Comparison of ENCODE assay signal across 31 cellular contexts in the genomic region with DNA sequence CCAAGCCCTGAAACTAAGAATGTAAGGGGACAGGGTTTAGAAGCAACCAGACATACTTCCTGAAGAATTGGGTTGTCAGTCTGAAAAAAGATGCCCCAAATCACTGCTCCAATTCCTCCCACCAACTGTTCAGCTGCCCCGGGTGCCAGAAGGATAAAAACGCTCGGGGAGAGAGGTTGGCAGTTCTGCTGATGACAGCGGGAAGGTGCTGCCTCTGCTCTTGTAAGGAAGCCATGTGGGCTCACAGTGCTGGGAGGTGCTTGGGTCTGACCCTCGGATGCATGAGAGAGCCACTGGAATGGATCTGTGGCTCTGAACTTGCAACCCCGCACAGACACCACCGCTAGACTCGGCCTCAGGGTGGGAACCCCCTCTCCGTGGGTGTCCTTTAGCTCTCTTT.
"Had no signal": no experiment of that assay in that cellular context is flagged by ENCODE, and none has a peak within 500 bp of the region (broad histone marks: within the 10 kb centered on the region; RNA-seq: fewer than 3 reads in every experiment).

No MANE protein-coding gene starts in this region.

- H3K27me3 ChIP-seq: brain microvascular endothelial cell, cardiac muscle cell, Peyer's patch, SJCRH30 had no signal

- H3K27ac ChIP-seq: brain microvascular endothelial cell, cardiac muscle cell, Peyer's patch, RWPE1, SJCRH30 had no signal

- H3K9me3 ChIP-seq: SJCRH30, SK-N-SH had no signal

- H3K9ac ChIP-seq: SK-N-SH had no signal

- H3K4me3 Mint-ChIP-seq: activated B cell treated with CpG ODN at 0.5 μM for 24 hours; activated CD4-positive, alpha-beta memory T cell treated with anti-CD3 and anti-CD28 coated beads for 36 hours; activated CD4-positive, alpha-beta T cell treated with anti-CD3 and anti-CD28 coated beads, Interleukin-2, amount 10 ng/mL, durations not matched to agents 24 days and 14 days; activated naive CD4-positive, alpha-beta T cell treated with anti-CD3 and anti-CD28 coated beads, Interleukin-2, amount 10 ng/mL, durations not matched to agents 7 days and 5 days; activated naive CD8-positive, alpha-beta T cell treated with anti-CD3 and anti-CD28 coated beads for 36 hours; activated T-cell treated with anti-CD3 and anti-CD28 coated beads, Interleukin-2, amount 50 U/mL, for 72 hours; T-helper 1 cell treated with Interleukin-12 subunit alpha and Interleukin-12 subunit beta and Interleukin-4 antibody, amounts not matched to agents 30 μg/mL and 1 μg/mL, for 36 hours had no signal

- H3K4me1 Mint-ChIP-seq: activated B cell treated with CpG ODN at 0.5 μM for 24 hours; activated CD4-positive, alpha-beta T cell treated with anti-CD3 and anti-CD28 coated beads, Interleukin-2, amount 10 ng/mL, durations not matched to agents 24 days and 14 days; activated naive CD4-positive, alpha-beta T cell treated with anti-CD3 and anti-CD28 coated beads, Interleukin-2, amount 10 ng/mL, durations not matched to agents 7 days and 5 days; activated naive CD8-positive, alpha-beta T cell treated with anti-CD3 and anti-CD28 coated beads for 36 hours had no signal

- DNase-seq: activated B cell treated with CpG ODN at 0.5 μM for 24 hours; activated CD4-positive, alpha-beta memory T cell treated with anti-CD3 and anti-CD28 coated beads for 36 hours; activated CD4-positive, alpha-beta T cell treated with anti-CD3 and anti-CD28 coated beads for 1 hour; activated CD4-positive, alpha-beta T cell treated with anti-CD3 and anti-CD28 coated beads, Interleukin-2, amount 10 ng/mL, durations not matched to agents 24 days and 14 days; activated gamma-delta T cell treated with Interleukin-2 at 50 U/mL for 16 hours; activated naive CD4-positive, alpha-beta T cell treated with anti-CD3 and anti-CD28 coated beads, Interleukin-2, amount 10 ng/mL, durations not matched to agents 7 days and 5 days; activated naive CD8-positive, alpha-beta T cell treated with anti-CD3 and anti-CD28 coated beads for 36 hours; activated T-cell treated with anti-CD3 and anti-CD28 coated beads for 4 hours; activated T-cell treated with anti-CD3 and anti-CD28 coated beads, Interleukin-2, amount 50 U/mL, for 72 hours; brain microvascular endothelial cell; Kasumi-1; KBM-7; NCI-H1048; NCI-H146; NCI-H187 treated with DMSO at 0.1 percent for 48 hours; NCI-H2171; NCI-H2227 treated with DMSO at 0.1 percent for 48 hours; NCI-H446 treated with DMSO at 0.1 percent for 48 hours; NCI-H524 treated with DMSO at 0.1 percent for 48 hours; NCI-H748 treated with DMSO at 0.1 percent for 48 hours; NK-92 treated with Interleukin-12 subunit alpha and Interleukin-12 subunit beta, amount 100 ng/mL, for 24 hours; Peyer's patch; Right ventricle myocardium superior; SJCRH30; SK-N-SH; SW 1271; T-helper 9 cell had no signal

- H3K27ac Mint-ChIP-seq: activated B cell treated with CpG ODN at 0.5 μM for 24 hours; activated CD4-positive, alpha-beta memory T cell treated with anti-CD3 and anti-CD28 coated beads for 36 hours; activated CD4-positive, alpha-beta T cell treated with anti-CD3 and anti-CD28 coated beads, Interleukin-2, amount 10 ng/mL, durations not matched to agents 24 days and 14 days; activated naive CD4-positive, alpha-beta T cell treated with anti-CD3 and anti-CD28 coated beads, Interleukin-2, amount 10 ng/mL, durations not matched to agents 7 days and 5 days; activated naive CD8-positive, alpha-beta T cell treated with anti-CD3 and anti-CD28 coated beads for 36 hours; activated T-cell treated with anti-CD3 and anti-CD28 coated beads, Interleukin-2, amount 50 U/mL, for 72 hours; activated T-helper 2 cell treated with anti-CD3 and anti-CD28 coated beads, Interferon-gamma antibody, Interleukin-2, Interleukin-4, amounts not matched to agents 10 μg/mL and 5 μg/mL and 100 μg/mL, durations not matched to agents 14 hours and 24 hours and 36 hours; T-helper 1 cell treated with Interleukin-12 subunit alpha and Interleukin-12 subunit beta and Interleukin-4 antibody, amounts not matched to agents 30 μg/mL and 1 μg/mL, for 36 hours had no signal

- H3K4me1 ChIP-seq: Peyer's patch, SJCRH30 had no signal

- H3K36me3 ChIP-seq: brain microvascular endothelial cell, cardiac muscle cell, Peyer's patch, SJCRH30 had no signal

- H3K27me3 Mint-ChIP-seq: activated B cell treated with CpG ODN at 0.5 μM for 24 hours; activated CD4-positive, alpha-beta memory T cell treated with anti-CD3 and anti-CD28 coated beads for 36 hours; activated CD4-positive, alpha-beta T cell treated with anti-CD3 and anti-CD28 coated beads, Interleukin-2, amount 10 ng/mL, durations not matched to agents 24 days and 14 days; activated naive CD4-positive, alpha-beta T cell treated with anti-CD3 and anti-CD28 coated beads, Interleukin-2, amount 10 ng/mL, durations not matched to agents 7 days and 5 days; activated naive CD8-positive, alpha-beta T cell treated with anti-CD3 and anti-CD28 coated beads for 36 hours had no signal

- H3K36me3 Mint-ChIP-seq: activated CD4-positive, alpha-beta memory T cell treated with anti-CD3 and anti-CD28 coated beads for 36 hours; activated naive CD4-positive, alpha-beta T cell treated with anti-CD3 and anti-CD28 coated beads, Interleukin-2, amount 10 ng/mL, durations not matched to agents 7 days and 5 days; activated naive CD8-positive, alpha-beta T cell treated with anti-CD3 and anti-CD28 coated beads for 36 hours had no signal

- H3K4me2 ChIP-seq: SK-N-SH had no signal

- H3K4me3 ChIP-seq: cardiac muscle cell, Peyer's patch, SJCRH30 had no signal
